ENCODE assay signal across 8 cellular contexts in the genomic region with DNA sequence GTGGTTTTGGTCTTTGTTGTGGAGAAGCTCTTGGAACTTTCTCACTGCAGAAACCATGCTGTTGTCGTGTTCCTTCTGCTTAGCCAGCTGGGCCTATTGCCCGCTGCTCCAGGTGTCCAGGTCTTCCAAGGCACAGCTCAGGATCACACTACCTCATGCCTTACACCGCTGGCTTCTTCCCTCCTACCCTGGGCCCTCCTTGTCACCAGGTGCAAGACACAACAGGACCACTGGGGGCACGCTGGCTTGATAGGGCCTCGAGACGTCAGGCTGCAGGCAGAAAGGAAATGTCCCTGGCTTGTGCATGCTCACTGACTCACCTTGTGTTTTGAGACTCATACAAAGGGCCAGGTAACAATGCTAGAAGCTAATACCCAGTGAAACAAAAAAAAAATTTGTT. TPM values are rescaled to one million over a fixed set of nuclear protein-coding genes. Genes with fewer than 3 reads are reported as not detected.
DNase-seq lines count a peak whose midpoint lies in the region; ATAC-seq and TF ChIP-seq lines count a peak whose summit lies in the region.

No MANE protein-coding gene starts in this region.

- intact Hi-C loops in thyroid gland (cut with DNase I) = no loop called here

- H3K4me3 ChIP-seq in Loucy (ENCODE audit: low read length, poor library complexity, severe bottlenecking) = no peak overlapping the region
- no peak overlapping the region for H3K4me3 ChIP-seq in fibroblast of pulmonary artery (replicated peaks; ENCODE audit: low read depth, low read length)
- no peak overlapping the region for H3K4me3 ChIP-seq in thyroid gland (replicated peaks in 1 of 3)

- in situ Hi-C loops in G401 (cut with HindIII; ENCODE audit: low sequenced_read_pairs) = no loop called here

- H3K9me2 ChIP-seq in Loucy (replicated peaks; ENCODE audit: low read depth, low read length) = no peaks in the 10 kb centered on the region

- no peaks in the 10 kb centered on the region for H3F3A ChIP-seq in Loucy (ENCODE audit: low read depth)

- TF ChIP-seq CTCF in GM12874 (IDR thresholded peaks at IDR 0.05; ENCODE audit: insufficient read depth, low read depth, low read length) (peak; percentile 51), Loucy (conservative IDR thresholded peaks at IDR 0.05; ENCODE audit: low read length) (peak; percentile 53), fibroblast of pulmonary artery (IDR thresholded peaks at IDR 0.05; ENCODE audit: low read length, missing control alignments) (peak; percentile 17), thyroid gland (IDR thresholded peaks at IDR 0.05) (no peak)

- no peaks in the 10 kb centered on the region for H4K20me1 ChIP-seq in Loucy (ENCODE audit: insufficient read depth, low read length, poor library complexity, severe bottlenecking)

- no peak overlapping the region for H3K27ac ChIP-seq in caudate nucleus (ENCODE audit: low read depth, low read length)
- no peak overlapping the region for H3K27ac ChIP-seq in thyroid gland

- no peaks in the 10 kb centered on the region for H3K79me2 ChIP-seq in Loucy (ENCODE audit: insufficient read depth, low read length)

- H3K36me3 ChIP-seq in Loucy (ENCODE audit: insufficient read depth, low read length) (no peaks in the 10 kb centered on the region), thyroid gland (no peaks in the 10 kb centered on the region)

- no peak for TF ChIP-seq POLR2A in thyroid gland (IDR thresholded peaks at IDR 0.05)

- peak overlapping the region; percentile 22; the same call in 1 of the 2 replicates for H2AFZ ChIP-seq in Loucy (ENCODE audit: low read length)

- no peaks in the 10 kb centered on the region for H3K4me1 ChIP-seq in Loucy (ENCODE audit: insufficient read depth, low read length, poor library complexity, severe bottlenecking)
- no peaks in the 10 kb centered on the region for H3K4me1 ChIP-seq in thyroid gland

- no peak overlapping the region for H3K4me2 ChIP-seq in Loucy (ENCODE audit: low read depth, low read length, poor library complexity, severe bottlenecking)

- DNase-seq in fibroblast of pulmonary artery (ENCODE audit: low read depth) (no peak), caudate nucleus (lab: John Stamatoyannopoulos, UW) (no peak), G401 (ENCODE audit: low spot score) (no peak), NCI-H748 treated with DMSO at 0.1 percent for 48 hours (lab: John Stamatoyannopoulos, UW) (no peak), thyroid gland (no peak)

- H3K27me3 ChIP-seq in Loucy (ENCODE audit: insufficient read depth, low read length, poor library complexity, severe bottlenecking) (no peaks in the 10 kb centered on the region), thyroid gland (no peaks in the 10 kb centered on the region)

- ATAC-seq in GM21390 (IDR thresholded peaks at IDR 0.05; ENCODE audit: unreplicated experiment) = peak; percentile 82

- H3K9me3 ChIP-seq in Loucy (ENCODE audit: insufficient read depth, low read depth, low read length) = no peaks in the 10 kb centered on the region
- H3K9me3 ChIP-seq in thyroid gland = no peaks in the 10 kb centered on the region

- H3K9ac ChIP-seq in Loucy (ENCODE audit: low read depth, low read length, poor library complexity, severe bottlenecking) = no peak overlapping the region

- 51 to 68% methylated on average over 6 of the region's 6 CpGs for WGBS in thyroid gland, 2 donors

RNA-seq across cellular contexts. Expression of a gene that starts 32.3 kb away (rescaled TPM):
- total RNA-seq in G401 (2014; rRNA removed; shearing (Covaris generic)) = 0.06 TPM in 1 of 2 replicates, not detected in the other
- not detected for total RNA-seq in thyroid gland

RNA-seq across cellular contexts. Expression of a gene that starts 42.3 kb away (rescaled TPM):
- 13.0 and 36.6 TPM in 2 replicates for total RNA-seq in G401 (2014; rRNA removed; shearing (Covaris generic))
- total RNA-seq in thyroid gland = 10 to 100 TPM in 2 of 4 donors, 1 to 10 TPM in 2; 3.1 to 37.8 (median 14.5) TPM

Comparison
In these comparisons a context has a peak if more than half of its experiments do, and no peak if none do; other contexts are left out.
1. CTCF ChIP-seq: peak in GM12874 (single experiment), Loucy (single experiment) and fibroblast of pulmonary artery (single experiment); none in thyroid gland (0 of 6).